In the genomic region with DNA sequence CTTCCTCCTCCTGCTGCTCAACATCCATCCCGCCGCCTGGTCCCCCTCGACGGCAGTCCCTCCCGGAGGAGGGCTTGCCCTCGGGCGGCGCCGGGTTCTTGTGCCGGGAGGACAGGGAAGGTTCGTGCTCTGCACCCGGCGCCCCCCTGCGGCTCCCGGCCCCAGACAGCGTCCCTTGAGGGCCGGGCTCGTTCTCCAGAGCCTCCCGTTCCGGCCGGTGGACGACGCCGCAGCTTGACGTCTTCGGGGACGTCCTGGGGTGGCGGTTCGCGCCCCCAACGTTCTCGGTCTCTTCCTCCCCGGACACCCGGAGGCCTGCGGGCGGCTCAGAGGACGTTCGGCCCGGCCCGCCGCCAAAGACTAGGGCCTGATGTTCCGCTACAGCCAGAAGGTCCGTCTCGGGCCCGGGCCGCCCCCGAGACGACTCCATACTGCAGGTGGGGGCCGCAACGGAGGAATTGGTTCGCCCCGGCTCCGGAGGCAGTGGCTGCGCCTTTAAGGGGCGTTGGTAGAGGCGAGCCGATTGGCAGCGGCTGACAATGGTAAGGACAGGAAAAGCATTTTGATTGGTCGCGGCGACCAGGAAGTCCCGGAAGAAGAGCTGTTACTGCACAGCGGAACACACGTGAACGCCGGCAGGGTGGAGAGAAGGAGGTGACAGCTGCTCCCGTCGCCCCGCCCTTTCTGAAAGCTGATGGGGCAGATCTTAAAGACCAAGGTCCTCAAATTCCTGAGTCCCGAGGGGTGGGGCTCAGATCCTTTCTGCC, we compare ENCODE assay signal across 8 cellular contexts. TPM values are rescaled to one million over a fixed set of nuclear protein-coding genes. Genes with fewer than 3 reads are reported as not detected.
DNase-seq lines count a peak whose midpoint lies in the region; ATAC-seq, FAIRE-seq and TF ChIP-seq lines count a peak whose summit lies in the region.

A gene (minus strand): TSS at position 470 of the 767 bp plus-strand sequence. CDS start 40 bp downstream, at position 430.

- H3K4me3 Mint-ChIP-seq in activated naive CD8-positive, alpha-beta T cell treated with anti-CD3 and anti-CD28 coated beads for 36 hours = no peak within 1 kb of the TSS

- DNase-seq in GM10248 (ENCODE audit: extremely low spot score) = peak; percentile 91
- peak; percentile 98 for DNase-seq in NCI-H1105 (lab: John Stamatoyannopoulos, UW)
- peak; percentile 91 for DNase-seq in SKM-1 treated with dmso at 0.1 percent for 144 hours (lab: John Stamatoyannopoulos, UW; ENCODE audit: unreplicated experiment)
- DNase-seq in activated naive CD8-positive, alpha-beta T cell treated with anti-CD3 and anti-CD28 coated beads for 36 hours = peak; percentile 94
- peak; percentile 98 to 100 (median 99) for DNase-seq in head of caudate nucleus
- peak; percentile 89 to 98 (median 96) for DNase-seq in pancreas
- peak; percentile 96 for DNase-seq in tibial nerve (ENCODE audit: low spot score in 2 of 2)

- H3K9me3 Mint-ChIP-seq in activated naive CD8-positive, alpha-beta T cell treated with anti-CD3 and anti-CD28 coated beads for 36 hours = no peaks in the 10 kb centered on the region

- intact Hi-C loops in head of caudate nucleus (cut with DNase I) = loop anchor here (10.0 kb wide), 1 partner anchor 65 kb away; a partner anchor contains a TSS
- intact Hi-C loops in pancreas (cut with DNase I) = loop anchor here in 2 of 3 donors (5.0 to 10.0 kb wide), 2 partner anchors 32 to 65 kb away; a partner anchor contains a TSS

- CTCF ChIA-PET in GM10248 (lab: Yijun Ruan, JAX) = interaction anchor here (0.7 to 4.3 kb wide), 13 partner anchors 10 to 129 kb away, joined by 3 to 30 read pairs (median 3); a partner anchor contains a TSS

- H3K27me3 ChIP-seq in pancreas = no peaks in the 10 kb centered on the region
- no peaks in the 10 kb centered on the region for H3K27me3 ChIP-seq in tibial nerve

- FAIRE-seq in pancreas (lab: Jason Lieb, UNC) = peak; percentile 88

- H3K27ac ChIP-seq in pancreas = peak within 1 kb of the TSS; percentile 82 to 98 (median 88)
- H3K27ac ChIP-seq in tibial nerve = peak within 1 kb of the TSS; percentile 88 to 99 (median 98)

- peaks cover 10% of the 10 kb centered on the region for H3K4me1 Mint-ChIP-seq in activated naive CD8-positive, alpha-beta T cell treated with anti-CD3 and anti-CD28 coated beads for 36 hours

- H3K4me3 ChIP-seq in pancreas = peak within 1 kb of the TSS; percentile 83 to 88 (median 84)
- peak within 1 kb of the TSS; percentile 54 to 93 (median 70) for H3K4me3 ChIP-seq in tibial nerve

- TF ChIP-seq CTCF in GM10248 (IDR thresholded peaks at IDR 0.05; ENCODE audit: control extremely low read depth, extremely low read depth, low read depth, missing control alignments) (peak; percentile 33), pancreas (IDR thresholded peaks at IDR 0.05) (no peak), tibial nerve (IDR thresholded peaks at IDR 0.05) (peak in 2 of 5 experiments; percentile 24 to 47)

- peak; percentile 48 to 97 for TF ChIP-seq EP300 in tibial nerve (IDR thresholded peaks at IDR 0.05)

- POLR2A ChIA-PET in GM10248 (lab: Yijun Ruan, JAX) = interaction anchor here (0.5 to 6.1 kb wide), 12 partner anchors 8 to 58 kb away, joined by 3 to 89 read pairs (median 3); a partner anchor contains a TSS

- peak; percentile 55 for ATAC-seq in HG02610 (IDR thresholded peaks at IDR 0.05; ENCODE audit: unreplicated experiment)
- peak; percentile 63 to 73 (median 68) for ATAC-seq in pancreas

- H3K36me3 ChIP-seq in pancreas (no peaks in the 10 kb centered on the region), tibial nerve (no peaks in the 10 kb centered on the region)

- H3K4me1 ChIP-seq in pancreas (peaks cover 0 to 28% (median 18%) of the 10 kb centered on the region in 3 donors), tibial nerve (peaks cover 0 to 43% (median 20%) of the 10 kb centered on the region in 4 donors)

- no peaks in the 10 kb centered on the region for H3K9me3 ChIP-seq in pancreas
- no peaks in the 10 kb centered on the region for H3K9me3 ChIP-seq in tibial nerve

- 0% methylated on average over 51 to 70 of the region's 70 CpGs for WGBS in pancreas, 2 donors
- WGBS in tibial nerve, 2 donors = 0 to 1% methylated on average over 34 to 40 of the region's 70 CpGs

- TF ChIP-seq POLR2A in tibial nerve (IDR thresholded peaks at IDR 0.05) = peak; percentile 59 to 93

- no peaks in the 10 kb centered on the region for H3K27me3 Mint-ChIP-seq in activated naive CD8-positive, alpha-beta T cell treated with anti-CD3 and anti-CD28 coated beads for 36 hours

- H3K36me3 Mint-ChIP-seq in activated naive CD8-positive, alpha-beta T cell treated with anti-CD3 and anti-CD28 coated beads for 36 hours = no peaks in the 10 kb centered on the region

- peak within 1 kb of the TSS; percentile 90 for H3K27ac Mint-ChIP-seq in activated naive CD8-positive, alpha-beta T cell treated with anti-CD3 and anti-CD28 coated beads for 36 hours

RNA-seq across cellular contexts. Expression of the gene that starts here (rescaled TPM):
- 1 to 10 TPM; 5.1 to 5.2 TPM for total RNA-seq in activated naive CD8-positive, alpha-beta T cell treated with anti-CD3 and anti-CD28 coated beads for 36 hours
- 10 to 100 TPM in 1 of 6 donors, 1 to 10 TPM in 5; 4.9 to 10.4 (median 6.9) TPM for total RNA-seq in pancreas
- 1 to 10 TPM; 4.5 to 6.1 TPM for polyA plus RNA-seq in pancreas
- 10 to 100 TPM; 13.8 to 22.4 (median 19.4) TPM for total RNA-seq in tibial nerve

Comparison
In these comparisons a context has a peak if more than half of its experiments do, and no peak if none do; other contexts are left out.
1. Peak in every context shown above with its lines: DNase-seq, ATAC-seq, H3K4me3 ChIP-seq and H3K27ac ChIP-seq.